ENCODE assay signal across 18 cellular contexts in genomic region chr2:144381716-144382115, GRCh38.
"Had no signal": no experiment of that assay in that cellular context is flagged by ENCODE, and none has a peak within 500 bp of the region (broad histone marks: within the 10 kb centered on the region; RNA-seq: fewer than 3 reads in every experiment).

No MANE protein-coding gene starts in this region.

- H3K36me3 ChIP-seq: adrenal gland, stomach, thoracic aorta, upper lobe of left lung had no signal

- H3K9me3 Mint-ChIP-seq: activated CD4-positive, alpha-beta memory T cell treated with anti-CD3 and anti-CD28 coated beads, Interleukin-2, amount 10 ng/mL, durations not matched to agents 7 days and 5 days; neural crest cell had no signal

- FAIRE-seq: islet of Langerhans had no signal

- H3K4me3 Mint-ChIP-seq: activated CD4-positive, alpha-beta memory T cell treated with anti-CD3 and anti-CD28 coated beads, Interleukin-2, amount 10 ng/mL, durations not matched to agents 7 days and 5 days; activated CD8-positive, alpha-beta memory T cell treated with anti-CD3 and anti-CD28 coated beads, Interleukin-2, amount 10 ng/mL, durations not matched to agents 7 days and 5 days had no signal

- ATAC-seq: activated CD8-positive, alpha-beta memory T cell treated with anti-CD3 and anti-CD28 coated beads, Interleukin-2, amount 10 ng/mL, durations not matched to agents 7 days and 5 days; left colon had no signal

- H3K27ac Mint-ChIP-seq: activated CD4-positive, alpha-beta memory T cell treated with anti-CD3 and anti-CD28 coated beads, Interleukin-2, amount 10 ng/mL, durations not matched to agents 7 days and 5 days; activated CD8-positive, alpha-beta memory T cell treated with anti-CD3 and anti-CD28 coated beads, Interleukin-2, amount 10 ng/mL, durations not matched to agents 7 days and 5 days; progenitor cell of endocrine pancreas had no signal

- H3K9me3 ChIP-seq: adrenal gland, stomach, thoracic aorta, upper lobe of left lung had no signal

- H3K27ac ChIP-seq: adrenal gland, VCaP had no signal

- H3K27me3 ChIP-seq: adrenal gland, stomach, upper lobe of left lung had no signal

- DNase-seq: activated CD4-positive, alpha-beta memory T cell treated with anti-CD3 and anti-CD28 coated beads, Interleukin-2, amount 10 ng/mL, durations not matched to agents 7 days and 5 days; activated CD4-positive, alpha-beta T cell treated with anti-CD3 and anti-CD28 coated beads for 1 hour; activated CD8-positive, alpha-beta memory T cell treated with anti-CD3 and anti-CD28 coated beads, Interleukin-2, amount 10 ng/mL, durations not matched to agents 7 days and 5 days; activated effector memory CD4-positive, alpha-beta T cell treated with anti-CD3 and anti-CD28 coated beads, Interleukin-2, amount 50 U/mL, for 16 hours; activated naive CD4-positive, alpha-beta T cell treated with anti-CD3 and anti-CD28 coated beads, Interleukin-2, amount 50 U/mL, for 16 hours; activated T-cell treated with anti-CD3 and anti-CD28 coated beads, Interleukin-2, amount 50 U/mL, for 1 hour; adrenal gland; left colon; stimulated activated CD4-positive, alpha-beta T cell treated with anti-CD3 and anti-CD28 coated beads, Interleukin-2, amount 100 ng/mL, for 24 hours; stomach; T-helper 2 cell; upper lobe of left lung had no signal

- H3K4me3 ChIP-seq: adrenal gland, lung, stomach, thoracic aorta, upper lobe of left lung had no signal

- H3K27me3 Mint-ChIP-seq: activated CD8-positive, alpha-beta memory T cell treated with anti-CD3 and anti-CD28 coated beads, Interleukin-2, amount 10 ng/mL, durations not matched to agents 7 days and 5 days had no signal
